ENCODE assay signal across 1 cellular context in the genomic region with DNA sequence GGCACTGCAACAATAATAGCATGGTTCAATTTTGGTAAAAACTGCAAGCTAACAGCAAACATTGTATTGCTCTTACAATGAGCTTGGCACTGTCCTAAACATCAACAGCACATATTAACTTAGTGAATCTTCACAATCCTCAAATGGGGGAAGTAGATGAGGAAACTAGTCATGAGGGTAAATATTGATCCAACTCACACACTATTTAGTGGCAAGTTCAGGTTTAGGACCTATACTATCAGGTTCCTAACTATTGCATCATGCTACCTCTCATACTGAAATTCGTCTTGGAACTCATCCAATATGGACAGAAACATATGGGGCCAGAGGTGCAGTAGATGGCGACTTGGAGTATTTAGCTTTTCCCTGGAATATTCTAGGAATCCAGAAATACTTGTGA.
A peak's percentile ranks its signal among the peaks of the same experiment; 100 is the strongest.
TF ChIP-seq lines count a peak whose summit lies in the region.

No MANE protein-coding gene starts in this region.

TF ChIP-seq in K562, 482 proteins besides CTCF, POLR2A, EP300 and RAD21 (continued from another document):
- TF ChIP-seq BDP1 (IDR thresholded peaks at IDR 0.05; ENCODE audit: insufficient read depth, insufficient read length) (no peak), CEBPG (CRISPR knock-in tag; IDR thresholded peaks at IDR 0.05) (no peak), CEBPG (tag; conservative IDR thresholded peaks at IDR 0.05 in 1 of 2, IDR thresholded peaks at IDR 0.05 in 1 of 2) (peak in 1 of 2 experiments; percentile 75; a peak in 2 of 4 replicates), RB1 (IDR thresholded peaks at IDR 0.05; ENCODE audit: low read depth) (no peak), PHF8 (IDR thresholded peaks at IDR 0.05; ENCODE audit: borderline replicate concordance, low read length) (no peak), TAL1 (IDR thresholded peaks at IDR 0.05) (no peak), HNRNPH1 (optimal IDR thresholded peaks at IDR 0.05; ENCODE audit: low read depth, low read length) (no peak)
- TF ChIP-seq, protein P1, sequence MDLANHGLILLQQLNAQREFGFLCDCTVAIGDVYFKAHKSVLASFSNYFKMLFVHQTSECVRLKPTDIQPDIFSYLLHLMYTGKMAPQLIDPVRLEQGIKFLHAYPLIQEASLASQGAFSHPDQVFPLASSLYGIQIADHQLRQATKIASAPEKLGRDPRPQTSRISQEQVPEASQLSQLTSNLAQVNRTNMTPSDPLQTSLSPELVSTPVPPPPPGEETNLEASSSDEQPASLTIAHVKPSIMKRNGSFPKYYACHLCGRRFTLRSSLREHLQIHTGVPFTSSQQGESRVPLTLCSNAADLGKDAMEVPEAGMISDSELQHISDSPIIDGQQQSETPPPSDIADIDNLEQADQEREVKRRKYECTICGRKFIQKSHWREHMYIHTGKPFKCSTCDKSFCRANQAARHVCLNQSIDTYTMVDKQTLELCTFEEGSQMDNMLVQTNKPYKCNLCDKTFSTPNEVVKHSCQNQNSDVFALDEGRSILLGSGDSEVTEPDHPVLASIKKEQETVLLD (IDR thresholded peaks at IDR 0.05): no peak
TF ChIP-seq in K562: peak in this region for 4.
